Comparison of ENCODE assay signal across 2 cellular contexts in the genomic region with DNA sequence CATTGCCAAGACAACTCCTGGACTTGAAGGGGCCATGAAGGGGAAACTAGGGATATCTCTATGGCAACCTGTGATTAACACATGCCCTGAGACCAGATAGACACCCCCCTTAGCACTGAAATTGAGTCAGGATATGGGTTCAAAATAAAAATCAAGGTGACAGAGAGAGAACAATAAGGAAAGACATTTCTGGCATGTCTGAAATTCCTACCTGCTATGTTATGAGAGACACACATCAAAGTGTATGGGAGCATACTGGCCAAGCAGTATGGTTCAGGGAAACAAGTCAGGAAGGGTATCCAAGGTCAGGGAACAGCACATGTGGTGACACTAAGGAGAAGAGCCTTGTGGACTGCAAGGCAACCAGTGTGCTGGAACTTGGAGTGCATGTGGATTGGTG.
TF ChIP-seq lines count a peak whose summit lies in the region.

No MANE protein-coding gene starts in this region.

TF ChIP-seq in GM23338, 12 proteins besides CTCF, POLR2A, EP300 and RAD21:
- TF ChIP-seq STAT1 (IDR thresholded peaks at IDR 0.05; ENCODE audit: unreplicated experiment): no peak
- TF ChIP-seq ZNF114 (CRISPR knock-in tag; IDR thresholded peaks at IDR 0.05): no peak
- TF ChIP-seq, protein P1, sequence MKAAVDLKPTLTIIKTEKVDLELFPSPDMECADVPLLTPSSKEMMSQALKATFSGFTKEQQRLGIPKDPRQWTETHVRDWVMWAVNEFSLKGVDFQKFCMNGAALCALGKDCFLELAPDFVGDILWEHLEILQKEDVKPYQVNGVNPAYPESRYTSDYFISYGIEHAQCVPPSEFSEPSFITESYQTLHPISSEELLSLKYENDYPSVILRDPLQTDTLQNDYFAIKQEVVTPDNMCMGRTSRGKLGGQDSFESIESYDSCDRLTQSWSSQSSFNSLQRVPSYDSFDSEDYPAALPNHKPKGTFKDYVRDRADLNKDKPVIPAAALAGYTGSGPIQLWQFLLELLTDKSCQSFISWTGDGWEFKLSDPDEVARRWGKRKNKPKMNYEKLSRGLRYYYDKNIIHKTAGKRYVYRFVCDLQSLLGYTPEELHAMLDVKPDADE (IDR thresholded peaks at IDR 0.05): no peak
- TF ChIP-seq EZH2phosphoT487 (IDR thresholded peaks at IDR 0.05; ENCODE audit: unreplicated experiment): no peak
- TF ChIP-seq NANOG (IDR thresholded peaks at IDR 0.05; ENCODE audit: borderline replicate concordance): no peak
- TF ChIP-seq, protein P2, sequence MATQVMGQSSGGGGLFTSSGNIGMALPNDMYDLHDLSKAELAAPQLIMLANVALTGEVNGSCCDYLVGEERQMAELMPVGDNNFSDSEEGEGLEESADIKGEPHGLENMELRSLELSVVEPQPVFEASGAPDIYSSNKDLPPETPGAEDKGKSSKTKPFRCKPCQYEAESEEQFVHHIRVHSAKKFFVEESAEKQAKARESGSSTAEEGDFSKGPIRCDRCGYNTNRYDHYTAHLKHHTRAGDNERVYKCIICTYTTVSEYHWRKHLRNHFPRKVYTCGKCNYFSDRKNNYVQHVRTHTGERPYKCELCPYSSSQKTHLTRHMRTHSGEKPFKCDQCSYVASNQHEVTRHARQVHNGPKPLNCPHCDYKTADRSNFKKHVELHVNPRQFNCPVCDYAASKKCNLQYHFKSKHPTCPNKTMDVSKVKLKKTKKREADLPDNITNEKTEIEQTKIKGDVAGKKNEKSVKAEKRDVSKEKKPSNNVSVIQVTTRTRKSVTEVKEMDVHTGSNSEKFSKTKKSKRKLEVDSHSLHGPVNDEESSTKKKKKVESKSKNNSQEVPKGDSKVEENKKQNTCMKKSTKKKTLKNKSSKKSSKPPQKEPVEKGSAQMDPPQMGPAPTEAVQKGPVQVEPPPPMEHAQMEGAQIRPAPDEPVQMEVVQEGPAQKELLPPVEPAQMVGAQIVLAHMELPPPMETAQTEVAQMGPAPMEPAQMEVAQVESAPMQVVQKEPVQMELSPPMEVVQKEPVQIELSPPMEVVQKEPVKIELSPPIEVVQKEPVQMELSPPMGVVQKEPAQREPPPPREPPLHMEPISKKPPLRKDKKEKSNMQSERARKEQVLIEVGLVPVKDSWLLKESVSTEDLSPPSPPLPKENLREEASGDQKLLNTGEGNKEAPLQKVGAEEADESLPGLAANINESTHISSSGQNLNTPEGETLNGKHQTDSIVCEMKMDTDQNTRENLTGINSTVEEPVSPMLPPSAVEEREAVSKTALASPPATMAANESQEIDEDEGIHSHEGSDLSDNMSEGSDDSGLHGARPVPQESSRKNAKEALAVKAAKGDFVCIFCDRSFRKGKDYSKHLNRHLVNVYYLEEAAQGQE (IDR thresholded peaks at IDR 0.05; ENCODE audit: unreplicated experiment): no peak
- TF ChIP-seq EZH2 (IDR thresholded peaks at IDR 0.05; ENCODE audit: low read depth, unreplicated experiment): no peak
- TF ChIP-seq POLR2AphosphoS5 (IDR thresholded peaks at IDR 0.05; ENCODE audit: low read depth): no peak

TF ChIP-seq in K562, 482 proteins besides CTCF, POLR2A, EP300 and RAD21:
- TF ChIP-seq RFX1 (IDR thresholded peaks at IDR 0.05): peak; percentile 26; the same call in 1 of the 2 replicates
- TF ChIP-seq SMARCE1 (IDR thresholded peaks at IDR 0.05): no peak
